ENCODE assay signal across 18 cellular contexts in the genomic region with DNA sequence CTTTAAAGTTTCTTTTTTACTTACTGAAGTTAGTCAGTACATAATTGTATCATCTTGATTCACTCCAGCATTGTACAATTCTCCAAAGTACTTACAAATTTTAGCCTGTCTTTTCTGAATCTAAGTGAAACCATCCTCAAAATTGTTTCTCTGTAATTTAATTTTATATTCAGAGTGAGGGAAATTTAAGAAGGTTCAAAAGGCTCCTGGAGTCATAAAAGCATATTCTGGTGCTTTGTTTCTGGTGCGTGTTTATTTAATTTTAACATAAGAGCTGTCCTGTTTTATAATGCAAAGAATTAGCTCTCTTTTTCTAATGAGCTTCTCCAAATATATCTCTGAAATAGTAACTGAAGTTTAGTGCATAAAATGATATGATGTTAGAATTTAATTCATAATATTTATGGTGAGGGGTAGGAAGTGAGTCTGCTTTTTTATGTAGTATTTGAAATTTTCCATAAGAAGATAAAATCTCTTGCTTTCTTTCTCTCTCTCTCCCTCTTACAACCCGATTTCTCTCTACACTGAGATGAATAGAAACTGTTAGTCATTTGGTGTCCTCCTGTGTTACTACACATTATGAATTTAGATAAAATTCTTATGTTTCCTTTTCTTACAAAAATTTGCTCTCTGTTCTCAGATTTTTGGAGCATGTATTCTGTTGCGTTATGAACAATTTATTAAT.
"Had no signal": no experiment of that assay in that cellular context is flagged by ENCODE, and none has a peak within 500 bp of the region (broad histone marks: within the 10 kb centered on the region; RNA-seq: fewer than 3 reads in every experiment).

No MANE protein-coding gene starts in this region.

- H3K27ac Mint-ChIP-seq: progenitor cell of endocrine pancreas, type B pancreatic cell had no signal

- H3K4me3 ChIP-seq: dorsolateral prefrontal cortex, pancreas, suprapubic skin, thyroid gland, uterus had no signal

- H3K27me3 Mint-ChIP-seq: naive B cell, type B pancreatic cell had no signal

- H3K27me3 ChIP-seq: dorsolateral prefrontal cortex, pancreas, suprapubic skin, thyroid gland had no signal

- ATAC-seq: esophagus mucosa, pancreas, right cardiac atrium had no signal

- H3K9me3 ChIP-seq: pancreas, suprapubic skin, thyroid gland, uterus had no signal

- H3K36me3 ChIP-seq: pancreas, suprapubic skin, thyroid gland, uterus had no signal

- H3K4me3 Mint-ChIP-seq: naive B cell, nephron, type B pancreatic cell had no signal

- H3K27ac ChIP-seq: pancreas, suprapubic skin, thyroid gland had no signal

- H3K9me3 Mint-ChIP-seq: naive B cell, nephron had no signal

- DNase-seq: cortex of kidney; dorsolateral prefrontal cortex; effector CD8-positive, alpha-beta T cell; foreskin fibroblast; naive B cell; occipital lobe; pancreas; right cardiac atrium; small intestine; stimulated activated CD4-positive, alpha-beta T cell treated with anti-CD3 and anti-CD28 coated beads, Interleukin-2, amount 100 ng/mL, for 48 hours; stimulated activated naive CD4-positive, alpha-beta T cell treated with Interleukin-2 at 50 U/mL for 16 hours; thyroid gland; uterus had no signal

- H3K4me1 Mint-ChIP-seq: naive B cell, nephron had no signal

- H3K4me1 ChIP-seq: pancreas, suprapubic skin, thyroid gland, uterus had no signal

- FAIRE-seq: pancreas, small intestine had no signal
